In the genomic region with DNA sequence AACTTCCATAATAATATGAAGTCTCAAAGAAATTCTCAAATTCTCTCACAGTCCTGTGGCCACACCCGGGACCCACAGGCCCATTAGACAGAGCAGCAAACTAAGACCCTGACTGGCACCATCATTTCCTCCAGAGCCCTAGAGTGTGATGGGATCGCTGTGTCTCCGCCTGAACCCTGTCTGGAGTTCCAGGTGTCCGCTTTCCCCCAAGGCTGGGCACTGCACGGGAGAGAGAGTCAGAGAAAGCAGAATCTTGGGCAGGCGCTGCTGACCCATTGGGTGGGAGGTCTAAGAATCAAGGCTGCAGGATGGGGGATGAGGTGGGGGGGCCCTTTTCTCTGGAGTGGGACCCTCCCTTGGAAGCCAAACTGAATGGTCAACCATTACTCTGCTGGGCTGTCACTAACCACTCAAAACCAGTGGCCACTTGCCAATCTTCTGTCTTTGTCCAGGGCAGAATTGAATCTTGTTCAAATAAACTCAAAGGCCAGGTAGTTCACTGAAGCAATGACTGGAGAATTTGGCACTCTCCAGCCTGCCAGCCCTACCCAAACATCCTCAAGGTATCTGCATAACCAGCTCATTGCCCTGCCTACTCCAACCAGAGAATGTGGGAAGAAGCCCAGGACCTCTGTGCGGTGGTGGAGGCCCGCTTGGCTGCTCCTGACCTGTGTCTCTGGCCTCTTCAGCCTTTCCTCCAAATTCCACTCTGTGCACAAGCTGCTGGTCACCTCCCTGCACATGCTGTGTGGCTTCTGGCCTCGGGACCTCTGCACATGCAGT, we compare ENCODE assay signal across 23 cellular contexts.
DNase-seq lines count a peak whose midpoint lies in the region; ATAC-seq and TF ChIP-seq lines count a peak whose summit lies in the region.
"Had no signal": no experiment of that assay in that cellular context is flagged by ENCODE, and none has a peak within 500 bp of the region (broad histone marks: within the 10 kb centered on the region; RNA-seq: fewer than 3 reads in every experiment).

No MANE protein-coding gene starts in this region.

- H3K27ac ChIP-seq in right lobe of liver (no peak overlapping the region), spleen (peak overlapping the region in 3 of 8 donors; percentile 12 to 65 (median 23))
- H3K27ac ChIP-seq: epithelial cell of prostate, gastroesophageal sphincter, neutrophil, right atrium auricular region, testis, WERI-Rb-1 had no signal

- POLR2A ChIA-PET in MCF 10A (lab: Yijun Ruan, JAX): interaction anchor here (0.5 to 6.0 kb wide), 9 partner anchors 10 to 83 kb away, joined by 3 to 96 read pairs (median 3); no protein-coding TSS in a partner anchor

- H3K4me1 Mint-ChIP-seq in MCF 10A (ENCODE audit: insufficient read depth, unreplicated experiment): peaks cover 59% of the 10 kb centered on the region

- H3K9me3 ChIP-seq in right lobe of liver: no peaks in the 10 kb centered on the region
- H3K9me3 ChIP-seq in spleen: peaks cover 0 to 9% (median 0%) of the 10 kb centered on the region in 8 donors
- H3K9me3 ChIP-seq: gastroesophageal sphincter, neutrophil, right atrium auricular region, testis had no signal

- BruUV-seq in MCF 10A (replicated peaks; lab: Mats Ljungman, UMichigan): no TSS peak

- H3K36me3 ChIP-seq in right lobe of liver (no peaks in the 10 kb centered on the region), spleen (no peaks in the 10 kb centered on the region)
- H3K36me3 ChIP-seq: gastroesophageal sphincter, neutrophil, right atrium auricular region, WERI-Rb-1 had no signal

- ATAC-seq in right lobe of liver: peak; percentile 76 to 89 (median 82)
- no peak for ATAC-seq in GM19397 (IDR thresholded peaks at IDR 0.05; ENCODE audit: unreplicated experiment)
- no peak for ATAC-seq in GM19455 (IDR thresholded peaks at IDR 0.05; ENCODE audit: unreplicated experiment)
- ATAC-seq: gastroesophageal sphincter, Right ventricle myocardium inferior had no signal

- no peaks in the 10 kb centered on the region for H3K36me3 Mint-ChIP-seq in MCF 10A (ENCODE audit: insufficient read depth, unreplicated experiment)
- H3K36me3 Mint-ChIP-seq: mesothelial cell of epicardium had no signal

- H3K4me3 Mint-ChIP-seq in MCF 10A (ENCODE audit: unreplicated experiment): no peak overlapping the region
- H3K4me3 Mint-ChIP-seq: activated naive CD4-positive, alpha-beta T cell treated with anti-CD3 and anti-CD28 coated beads for 36 hours; mesothelial cell of epicardium had no signal

- CTCF ChIA-PET in MCF 10A (lab: Yijun Ruan, JAX): interaction anchor here (0.6 to 0.9 kb wide), 2 partner anchors 123 to 173 kb away, joined by 3 read pairs; no protein-coding TSS in a partner anchor

- no peaks in the 10 kb centered on the region for H3K27me3 Mint-ChIP-seq in MCF 10A (ENCODE audit: insufficient read depth, unreplicated experiment)

- DNase-seq in LNCaP clone FGC (ENCODE audit: low read depth) (peak; percentile 11), MCF 10A (ENCODE audit: unreplicated experiment) (peak; percentile 75), right lobe of liver (peak in 1 of 3 donors; percentile 70), spleen (peak; percentile 54), COR-L47 (lab: John Stamatoyannopoulos, UW) (no peak), OCI-M2 (lab: John Stamatoyannopoulos, UW; ENCODE audit: unreplicated experiment) (no peak)
- DNase-seq: activated CD4-positive, alpha-beta T cell treated with anti-CD3 and anti-CD28 coated beads, Interleukin-2, amount 50 U/mL, for 48 hours; activated naive CD4-positive, alpha-beta T cell treated with anti-CD3 and anti-CD28 coated beads for 36 hours; activated T-cell treated with anti-CD3 and anti-CD28 coated beads, Interleukin-2, amount 50 U/mL, for 1 hour; GDM1; KG1; NCI-H1105; T-helper 1 cell; testis; WERI-Rb-1 had no signal

- TF ChIP-seq CTCF in LNCaP clone FGC (IDR thresholded peaks at IDR 0.05; ENCODE audit: control insufficient read depth, extremely low read depth, insufficient read depth) (no peak), MCF 10A (IDR thresholded peaks at IDR 0.05; ENCODE audit: unreplicated experiment) (no peak), right lobe of liver (IDR thresholded peaks at IDR 0.05) (no peak), spleen (IDR thresholded peaks at IDR 0.05 in 8 of 11, conservative IDR thresholded peaks at IDR 0.05 in 3 of 11) (no peak)

- H3K27me3 ChIP-seq in right lobe of liver (no peaks in the 10 kb centered on the region), spleen (replicated peaks in 1 of 7) (peaks cover 0 to 13% (median 0%) of the 10 kb centered on the region in 7 donors)
- H3K27me3 ChIP-seq: gastroesophageal sphincter, neutrophil, right atrium auricular region, testis had no signal

- WGBS in right lobe of liver (ENCODE audit: insufficient coverage, low coverage, low lambda C conversion rate, missing lambda C conversion rate): 79% methylated on average over 4 of the region's 9 CpGs
- 84 to 93% (median 90%) methylated on average over 8 to 9 of the region's 9 CpGs for whole genome bisulfite sequencing in spleen, 5 donors

- H3K27ac Mint-ChIP-seq in MCF 10A (ENCODE audit: low read depth, unreplicated experiment): no peak overlapping the region
- H3K27ac Mint-ChIP-seq: activated naive CD4-positive, alpha-beta T cell treated with anti-CD3 and anti-CD28 coated beads for 36 hours; mesothelial cell of epicardium had no signal

- H3K4me1 ChIP-seq in right lobe of liver (peaks cover 0 to 17% (median 7%) of the 10 kb centered on the region in 4 donors), spleen (peaks cover 0 to 39% (median 17%) of the 10 kb centered on the region in 6 donors)
- H3K4me1 ChIP-seq: gastroesophageal sphincter, right atrium auricular region had no signal

- no peak for TF ChIP-seq POLR2A in right lobe of liver (IDR thresholded peaks at IDR 0.05)
- no peak for TF ChIP-seq POLR2A in spleen (IDR thresholded peaks at IDR 0.05)

- intact Hi-C loops in MCF 10A (cut with micrococcal nuclease) (loop anchor here (5.0 kb wide), 1 partner anchor 46 kb away; no protein-coding TSS in a partner anchor), right lobe of liver (cut with DNase I) (no loop called here), spleen (cut with DNase I; ENCODE audit: low total_unique reads) (no loop called here)

- H3K4me3 ChIP-seq in LNCaP clone FGC (ENCODE audit: low read depth, low read length) (no peak overlapping the region), right lobe of liver (no peak overlapping the region), spleen (no peak overlapping the region)
- H3K4me3 ChIP-seq: gastroesophageal sphincter, right atrium auricular region, testis had no signal

- H3K9me3 Mint-ChIP-seq in MCF 10A (ENCODE audit: unreplicated experiment): peaks cover 8% of the 10 kb centered on the region
- H3K9me3 Mint-ChIP-seq: activated naive CD4-positive, alpha-beta T cell treated with anti-CD3 and anti-CD28 coated beads for 36 hours; mesothelial cell of epicardium had no signal

Comparison
In these comparisons a context has a peak if more than half of its experiments do, and no peak if none do; other contexts are left out.
1. DNase-seq: peak in LNCaP clone FGC (single experiment), MCF 10A (single experiment) and spleen (single experiment); none in COR-L47 (single experiment) and OCI-M2 (single experiment).
2. ATAC-seq: peak in right lobe of liver (4 of 4); none in GM19397 (single experiment) and GM19455 (single experiment).